In genomic region chr7:116395125-116395791, GRCh38 we compare ENCODE assay signal across 12 cellular contexts.
DNase-seq lines count a peak whose midpoint lies in the region; ATAC-seq, FAIRE-seq and TF ChIP-seq lines count a peak whose summit lies in the region.
"Had no signal": no experiment of that assay in that cellular context is flagged by ENCODE, and none has a peak within 500 bp of the region (broad histone marks: within the 10 kb centered on the region; RNA-seq: fewer than 3 reads in every experiment).

No MANE protein-coding gene starts in this region.

- in situ Hi-C loops in ACHN (cut with HindIII; ENCODE audit: low pct_ligation_motif_present, low pct_unique_long_range_greater_than_20kb, low sequenced_read_pairs) = no loop called here
- in situ Hi-C loops in K562 (cut with MboI) = no loop called here

- WGBS in K562 (ENCODE audit: insufficient coverage, low coverage, missing lambda C conversion rate) = 2% methylated on average over 3 of the region's 3 CpGs

- CTCF ChIA-PET in K562 (lab: Yijun Ruan, JAX; ENCODE audit: low intra/inter-chr PET ratio) = no interaction called here
- CTCF ChIA-PET in activated CD8-positive, alpha-beta T cell treated with anti-CD3 and anti-CD28 coated beads, Interleukin-2, amount 10 ng/mL, durations not matched to agents 7 days and 5 days (lab: Charles Lee) = no interaction called here

- H3K4me3 Mint-ChIP-seq in activated CD8-positive, alpha-beta T cell treated with anti-CD3 and anti-CD28 coated beads, Interleukin-2, amount 10 ng/mL, durations not matched to agents 7 days and 5 days = no peak overlapping the region
- H3K4me3 Mint-ChIP-seq: activated naive CD8-positive, alpha-beta T cell treated with anti-CD3 and anti-CD28 coated beads, Interleukin-2, amount 10 ng/mL, durations not matched to agents 7 days and 5 days had no signal

- intact Hi-C loops in K562 (cut with micrococcal nuclease) = no loop called here

- no peak overlapping the region for H3K4me2 ChIP-seq in K562 (ENCODE audit: insufficient read depth, low read length)
- H3K4me2 ChIP-seq: KMS-11 had no signal

- BruUV-seq in K562 (replicated peaks; lab: Mats Ljungman, UMichigan) = no TSS peak

- H3K27me3 ChIP-seq in K562 (ENCODE audit: control insufficient read depth in 2 of 2, insufficient read depth in 2 of 2, low read length in 2 of 2) = no peaks in the 10 kb centered on the region

- H3K9me1 ChIP-seq in K562 (ENCODE audit: control insufficient read depth, insufficient read depth, low read length) = no peaks in the 10 kb centered on the region

- H4K20me1 ChIP-seq in K562 (replicated peaks; ENCODE audit: control insufficient read depth, insufficient read depth, low read length) = no peaks in the 10 kb centered on the region

- no peak for TF ChIP-seq RAD21 in K562 (CRISPR knock-in tag; conservative IDR thresholded peaks at IDR 0.05 in 1 of 2, IDR thresholded peaks at IDR 0.05 in 1 of 2)

- no peaks in the 10 kb centered on the region; a peak in 1 of 5 replicates for H3K4me1 ChIP-seq in K562 (replicated peaks in 1 of 2; ENCODE audit: control insufficient read depth in 2 of 2, insufficient read depth in 2 of 2, low read length in 2 of 2)

- TF ChIP-seq CTCF in K562 (IDR thresholded peaks at IDR 0.05 in 2 of 3, conservative IDR thresholded peaks at IDR 0.05 in 1 of 3; ENCODE audit: insufficient read depth in 2 of 3, low read depth in 1 of 3, low read length in 3 of 3) = no peak

- no peak for TF ChIP-seq EP300 in K562 (IDR thresholded peaks at IDR 0.05; ENCODE audit: low read length)

- no peak for TF ChIP-seq POLR2A in K562 (conservative IDR thresholded peaks at IDR 0.05)

- no peak for FAIRE-seq in K562 (lab: Jason Lieb, UNC)

- H3K4me1 Mint-ChIP-seq in activated CD8-positive, alpha-beta T cell treated with anti-CD3 and anti-CD28 coated beads, Interleukin-2, amount 10 ng/mL, durations not matched to agents 7 days and 5 days (ENCODE audit: low read depth) = no peaks in the 10 kb centered on the region
- H3K4me1 Mint-ChIP-seq: activated naive CD8-positive, alpha-beta T cell treated with anti-CD3 and anti-CD28 coated beads, Interleukin-2, amount 10 ng/mL, durations not matched to agents 7 days and 5 days had no signal

- no peaks in the 10 kb centered on the region for H3K36me3 Mint-ChIP-seq in activated CD8-positive, alpha-beta T cell treated with anti-CD3 and anti-CD28 coated beads, Interleukin-2, amount 10 ng/mL, durations not matched to agents 7 days and 5 days (ENCODE audit: low read depth)
- H3K36me3 Mint-ChIP-seq: activated naive CD8-positive, alpha-beta T cell treated with anti-CD3 and anti-CD28 coated beads, Interleukin-2, amount 10 ng/mL, durations not matched to agents 7 days and 5 days had no signal

- H3K27me3 Mint-ChIP-seq in activated CD8-positive, alpha-beta T cell treated with anti-CD3 and anti-CD28 coated beads, Interleukin-2, amount 10 ng/mL, durations not matched to agents 7 days and 5 days (ENCODE audit: low read depth) = peaks cover 7% of the 10 kb centered on the region

- ATAC-seq in K562 (peak; percentile 36; the same call in 1 of the 3 replicates), HG03439 (IDR thresholded peaks at IDR 0.05; ENCODE audit: unreplicated experiment) (no peak)
- no peak for ATAC-seq in activated CD8-positive, alpha-beta T cell treated with anti-CD3 and anti-CD28 coated beads, Interleukin-2, amount 10 ng/mL, durations not matched to agents 7 days and 5 days
- ATAC-seq: left colon had no signal

- no peaks in the 10 kb centered on the region for H3K9me3 Mint-ChIP-seq in activated CD8-positive, alpha-beta T cell treated with anti-CD3 and anti-CD28 coated beads, Interleukin-2, amount 10 ng/mL, durations not matched to agents 7 days and 5 days (ENCODE audit: insufficient read depth)
- H3K9me3 Mint-ChIP-seq: activated naive CD8-positive, alpha-beta T cell treated with anti-CD3 and anti-CD28 coated beads, Interleukin-2, amount 10 ng/mL, durations not matched to agents 7 days and 5 days had no signal

- no peak overlapping the region for H3K27ac ChIP-seq in K562 (ENCODE audit: extremely low read depth, low read depth, low read length)
- H3K27ac ChIP-seq: KMS-11 had no signal

- no peak overlapping the region for H2AFZ ChIP-seq in K562 (ENCODE audit: low read depth, low read length)

- H3K36me3 ChIP-seq in K562 (ENCODE audit: control insufficient read depth, insufficient read depth, low read length) = no peaks in the 10 kb centered on the region

- H3K9ac ChIP-seq in K562 (ENCODE audit: insufficient read depth in 1 of 2, low read depth in 2 of 2, low read length in 2 of 2) = no peak overlapping the region
- H3K9ac ChIP-seq: KMS-11 had no signal

- no peaks in the 10 kb centered on the region for H3K79me2 ChIP-seq in K562 (ENCODE audit: control insufficient read depth, insufficient read depth, low read length)

- H3K27ac Mint-ChIP-seq in activated CD8-positive, alpha-beta T cell treated with anti-CD3 and anti-CD28 coated beads, Interleukin-2, amount 10 ng/mL, durations not matched to agents 7 days and 5 days = no peak overlapping the region
- H3K27ac Mint-ChIP-seq: activated naive CD8-positive, alpha-beta T cell treated with anti-CD3 and anti-CD28 coated beads, Interleukin-2, amount 10 ng/mL, durations not matched to agents 7 days and 5 days had no signal

- POLR2A ChIA-PET in K562 (lab: Yijun Ruan, JAX) = interaction anchor here (0.7 kb wide), 1 partner anchor 1909 kb away, joined by 4 read pairs; no protein-coding TSS in a partner anchor
- POLR2A ChIA-PET in activated CD8-positive, alpha-beta T cell treated with anti-CD3 and anti-CD28 coated beads, Interleukin-2, amount 10 ng/mL, durations not matched to agents 7 days and 5 days (lab: Charles Lee) = no interaction called here

- no peaks in the 10 kb centered on the region for H3K9me3 ChIP-seq in K562 (replicated peaks; ENCODE audit: control insufficient read depth, insufficient read depth, low read depth, low read length)

- DNase-seq in ACHN (peak; percentile 92), HS-5 (ENCODE audit: low read depth) (peak; percentile 64), K562 (ENCODE audit: extremely low read depth in 1 of 4, low spot score in 3 of 4) (no peak), kidney glomerular epithelial cell (lab: John Stamatoyannopoulos, UW) (peak; percentile 85), NOMO-1 (lab: John Stamatoyannopoulos, UW; ENCODE audit: unreplicated experiment in 2 of 2) (no peak), NOMO-1 treated with DMSO at 0.1 percent for 48 hours (lab: John Stamatoyannopoulos, UW; ENCODE audit: unreplicated experiment) (no peak)
- DNase-seq in activated CD8-positive, alpha-beta T cell treated with anti-CD3 and anti-CD28 coated beads, Interleukin-2, amount 10 ng/mL, durations not matched to agents 7 days and 5 days = no peak
- DNase-seq: activated naive CD8-positive, alpha-beta T cell treated with anti-CD3 and anti-CD28 coated beads, Interleukin-2, amount 10 ng/mL, durations not matched to agents 7 days and 5 days; DMS 273 treated with DMSO at 0.1 percent for 48 hours; left colon had no signal

- H3K4me3 ChIP-seq in K562 = no peak overlapping the region

TF ChIP-seq in K562, 482 proteins besides CTCF, POLR2A, EP300 and RAD21 (continues in another document):
- TF ChIP-seq, protein P1, sequence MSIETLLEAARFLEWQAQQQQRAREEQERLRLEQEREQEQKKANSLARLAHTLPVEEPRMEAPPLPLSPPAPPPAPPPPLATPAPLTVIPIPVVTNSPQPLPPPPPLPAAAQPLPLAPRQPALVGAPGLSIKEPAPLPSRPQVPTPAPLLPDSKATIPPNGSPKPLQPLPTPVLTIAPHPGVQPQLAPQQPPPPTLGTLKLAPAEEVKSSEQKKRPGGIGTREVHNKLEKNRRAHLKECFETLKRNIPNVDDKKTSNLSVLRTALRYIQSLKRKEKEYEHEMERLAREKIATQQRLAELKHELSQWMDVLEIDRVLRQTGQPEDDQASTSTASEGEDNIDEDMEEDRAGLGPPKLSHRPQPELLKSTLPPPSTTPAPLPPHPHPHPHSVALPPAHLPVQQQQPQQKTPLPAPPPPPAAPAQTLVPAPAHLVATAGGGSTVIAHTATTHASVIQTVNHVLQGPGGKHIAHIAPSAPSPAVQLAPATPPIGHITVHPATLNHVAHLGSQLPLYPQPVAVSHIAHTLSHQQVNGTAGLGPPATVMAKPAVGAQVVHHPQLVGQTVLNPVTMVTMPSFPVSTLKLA (conservative IDR thresholded peaks at IDR 0.05) = no peak
- no peak for TF ChIP-seq NEUROD1 (IDR thresholded peaks at IDR 0.05; ENCODE audit: borderline replicate concordance, low read depth, low read length, partially characterized antibody)
- no peak for TF ChIP-seq ELF1 (tag; IDR thresholded peaks at IDR 0.05)
- no peak for TF ChIP-seq ATF3 (IDR thresholded peaks at IDR 0.05)
- no peak for TF ChIP-seq ATF3 (CRISPR knock-in tag; conservative IDR thresholded peaks at IDR 0.05)
- no peak for TF ChIP-seq ZBTB7A (IDR thresholded peaks at IDR 0.05; ENCODE audit: borderline replicate concordance, control insufficient read depth, low read depth, low read length)
- TF ChIP-seq, protein P2, sequence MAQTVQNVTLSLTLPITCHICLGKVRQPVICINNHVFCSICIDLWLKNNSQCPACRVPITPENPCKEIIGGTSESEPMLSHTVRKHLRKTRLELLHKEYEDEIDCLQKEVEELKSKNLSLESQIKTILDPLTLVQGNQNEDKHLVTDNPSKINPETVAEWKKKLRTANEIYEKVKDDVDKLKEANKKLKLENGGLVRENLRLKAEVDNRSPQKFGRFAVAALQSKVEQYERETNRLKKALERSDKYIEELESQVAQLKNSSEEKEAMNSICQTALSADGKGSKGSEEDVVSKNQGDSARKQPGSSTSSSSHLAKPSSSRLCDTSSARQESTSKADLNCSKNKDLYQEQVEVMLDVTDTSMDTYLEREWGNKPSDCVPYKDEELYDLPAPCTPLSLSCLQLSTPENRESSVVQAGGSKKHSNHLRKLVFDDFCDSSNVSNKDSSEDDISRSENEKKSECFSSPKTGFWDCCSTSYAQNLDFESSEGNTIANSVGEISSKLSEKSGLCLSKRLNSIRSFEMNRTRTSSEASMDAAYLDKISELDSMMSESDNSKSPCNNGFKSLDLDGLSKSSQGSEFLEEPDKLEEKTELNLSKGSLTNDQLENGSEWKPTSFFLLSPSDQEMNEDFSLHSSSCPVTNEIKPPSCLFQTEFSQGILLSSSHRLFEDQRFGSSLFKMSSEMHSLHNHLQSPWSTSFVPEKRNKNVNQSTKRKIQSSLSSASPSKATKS (CRISPR knock-in tag; IDR thresholded peaks at IDR 0.05) = no peak

Comparison
In these comparisons a context has a peak if more than half of its experiments do, and no peak if none do; other contexts are left out.
1. DNase-seq: peak in ACHN (single experiment), HS-5 (single experiment) and kidney glomerular epithelial cell (single experiment); none in K562 (0 of 4), activated CD8-positive, alpha-beta T cell treated with anti-CD3 and anti-CD28 coated beads, Interleukin-2, amount 10 ng/mL, durations not matched to agents 7 days and 5 days (single experiment), NOMO-1 (0 of 2) and NOMO-1 treated with DMSO at 0.1 percent for 48 hours (single experiment).